In genomic region chr9:130263601-130264413, GRCh38 we compare ENCODE assay signal across 13 cellular contexts. TPM values are rescaled to one million over a fixed set of nuclear protein-coding genes. Genes with fewer than 3 reads are reported as not detected.
DNase-seq lines count a peak whose midpoint lies in the region; ATAC-seq, FAIRE-seq and TF ChIP-seq lines count a peak whose summit lies in the region.
"Had no signal": no experiment of that assay in that cellular context is flagged by ENCODE, and none has a peak within 500 bp of the region (broad histone marks: within the 10 kb centered on the region; RNA-seq: fewer than 3 reads in every experiment).

No MANE protein-coding gene starts in this region.

- H3K4me1 ChIP-seq in left ventricle myocardium inferior (peaks cover 36% of the 10 kb centered on the region), PC-9 (replicated peaks; ENCODE audit: insufficient read depth) (no peaks in the 10 kb centered on the region)

- no peaks in the 10 kb centered on the region for H4K20me1 ChIP-seq in PC-9 (ENCODE audit: insufficient read depth)

- no peak overlapping the region for H3K4me2 ChIP-seq in PC-9

- TF ChIP-seq CTCF in left ventricle myocardium inferior (IDR thresholded peaks at IDR 0.05; ENCODE audit: borderline replicate concordance) (peak; percentile 38), PC-9 (conservative IDR thresholded peaks at IDR 0.05) (no peak)

- peaks cover 64% of the 10 kb centered on the region for H3K27me3 Mint-ChIP-seq in activated CD4-positive, alpha-beta T cell treated with anti-CD3 and anti-CD28 coated beads for 36 hours

- H3K4me3 ChIP-seq in left ventricle myocardium inferior (no peak overlapping the region), PC-9 (no peak overlapping the region)
- H3K4me3 ChIP-seq: breast epithelium had no signal

- ATAC-seq in activated CD4-positive, alpha-beta T cell treated with anti-CD3 and anti-CD28 coated beads for 36 hours = no peak
- peak; percentile 45 for ATAC-seq in stimulated activated effector memory CD8-positive, alpha-beta T cell treated with anti-CD3 and anti-CD28 coated beads, Interleukin-12 subunit alpha, Interleukin-12 subunit beta, amount 100 ng/mL, for 72 hours
- ATAC-seq in HG03521 (IDR thresholded peaks at IDR 0.05; ENCODE audit: unreplicated experiment) = no peak

- H3K9me3 ChIP-seq in left ventricle myocardium inferior (replicated peaks) = no peaks in the 10 kb centered on the region
- H3K9me3 ChIP-seq in PC-9 (ENCODE audit: insufficient read depth, low read depth) = no peaks in the 10 kb centered on the region
- H3K9me3 ChIP-seq: breast epithelium had no signal

- no peaks in the 10 kb centered on the region for H3K9me2 ChIP-seq in PC-9 (ENCODE audit: insufficient read depth)

- H3K27ac ChIP-seq in left ventricle myocardium inferior (replicated peaks) (peak overlapping the region; percentile 44), PC-9 (no peak overlapping the region)
- H3K27ac ChIP-seq: breast epithelium had no signal

- no peak overlapping the region for H3K27ac Mint-ChIP-seq in activated CD4-positive, alpha-beta T cell treated with anti-CD3 and anti-CD28 coated beads for 36 hours
- no peak overlapping the region for H3K27ac Mint-ChIP-seq in stimulated activated effector memory CD8-positive, alpha-beta T cell treated with anti-CD3 and anti-CD28 coated beads, Interleukin-12 subunit alpha, Interleukin-12 subunit beta, amount 100 ng/mL, for 72 hours

- no peak for FAIRE-seq in GM12892 (lab: Jason Lieb, UNC)
- FAIRE-seq: frontal cortex, GM19239 had no signal

- CTCF ChIA-PET in activated CD4-positive, alpha-beta T cell treated with anti-CD3 and anti-CD28 coated beads for 36 hours (lab: Charles Lee) = no interaction called here
- CTCF ChIA-PET in PC-9 (lab: Charles Lee) = interaction anchor here (1.2 kb wide), 1 partner anchor 12 kb away, joined by 4 read pairs; no protein-coding TSS in a partner anchor

- POLR2A ChIA-PET in activated CD4-positive, alpha-beta T cell treated with anti-CD3 and anti-CD28 coated beads for 36 hours (lab: Charles Lee) = no interaction called here
- POLR2A ChIA-PET in PC-9 (lab: Charles Lee; ENCODE audit: unreplicated experiment) = interaction anchor here (0.6 kb wide), 1 partner anchor 354 kb away, joined by 7 read pairs; no protein-coding TSS in a partner anchor

- DNase-seq in activated CD4-positive, alpha-beta T cell treated with anti-CD3 and anti-CD28 coated beads for 36 hours = peak; percentile 18
- DNase-seq in activated CD4-positive, alpha-beta T cell treated with anti-CD3 and anti-CD28 coated beads, Interleukin-2, amount 50 U/mL, for 48 hours = no peak
- DNase-seq in SW480 (ENCODE audit: low spot score) (peak; percentile 34), left ventricle myocardium inferior (no peak), PC-9 (no peak), GM12892 (ENCODE audit: insufficient read length) (no peak)
- no peak for DNase-seq in stimulated activated effector memory CD8-positive, alpha-beta T cell treated with anti-CD3 and anti-CD28 coated beads, Interleukin-12 subunit alpha, Interleukin-12 subunit beta, amount 100 ng/mL, for 72 hours (ENCODE audit: low spot score in 2 of 2)
- DNase-seq: activated CD8-positive, alpha-beta memory T cell treated with anti-CD3 and anti-CD28 coated beads, Interleukin-2, amount 50 U/mL, for 4 hours; NCI-H2081 treated with DMSO at 0.1 percent for 48 hours had no signal

- H3K9me3 Mint-ChIP-seq in activated CD4-positive, alpha-beta T cell treated with anti-CD3 and anti-CD28 coated beads for 36 hours (ENCODE audit: low read depth) = no peaks in the 10 kb centered on the region
- no peaks in the 10 kb centered on the region for H3K9me3 Mint-ChIP-seq in stimulated activated effector memory CD8-positive, alpha-beta T cell treated with anti-CD3 and anti-CD28 coated beads, Interleukin-12 subunit alpha, Interleukin-12 subunit beta, amount 100 ng/mL, for 72 hours

- 0 out of 2 replicates have a peak, but pooled peaks cover under 1% of the 10 kb centered on the region for H3F3A ChIP-seq in PC-9 (ENCODE audit: insufficient read depth, low read depth)

- H3K27me3 ChIP-seq in left ventricle myocardium inferior (ENCODE audit: low read depth) (peaks cover 100% of the 10 kb centered on the region), PC-9 (ENCODE audit: insufficient read depth, low read depth) (peaks cover 70% of the 10 kb centered on the region)

- no peak overlapping the region for H2AFZ ChIP-seq in PC-9

- H3K36me3 ChIP-seq in left ventricle myocardium inferior = no peaks in the 10 kb centered on the region
- no peaks in the 10 kb centered on the region for H3K36me3 ChIP-seq in PC-9 (ENCODE audit: low read depth)
- H3K36me3 ChIP-seq: breast epithelium had no signal

- no peak overlapping the region for H3K4me3 Mint-ChIP-seq in activated CD4-positive, alpha-beta T cell treated with anti-CD3 and anti-CD28 coated beads for 36 hours
- no peak overlapping the region for H3K4me3 Mint-ChIP-seq in stimulated activated effector memory CD8-positive, alpha-beta T cell treated with anti-CD3 and anti-CD28 coated beads, Interleukin-12 subunit alpha, Interleukin-12 subunit beta, amount 100 ng/mL, for 72 hours

- H3K4me1 Mint-ChIP-seq in activated CD4-positive, alpha-beta T cell treated with anti-CD3 and anti-CD28 coated beads for 36 hours = no peaks in the 10 kb centered on the region
- H3K4me1 Mint-ChIP-seq in stimulated activated effector memory CD8-positive, alpha-beta T cell treated with anti-CD3 and anti-CD28 coated beads, Interleukin-12 subunit alpha, Interleukin-12 subunit beta, amount 100 ng/mL, for 72 hours = no peaks in the 10 kb centered on the region

- intact Hi-C loops in activated CD4-positive, alpha-beta T cell treated with anti-CD3 and anti-CD28 coated beads for 36 hours (cut with DNase I, micrococcal nuclease) = no loop called here
- intact Hi-C loops in left ventricle myocardium inferior (cut with micrococcal nuclease) (no loop called here), PC-9 (cut with micrococcal nuclease; ENCODE audit: unreplicated experiment) (no loop called here)

- H3K36me3 Mint-ChIP-seq in activated CD4-positive, alpha-beta T cell treated with anti-CD3 and anti-CD28 coated beads for 36 hours (ENCODE audit: low read depth) = no peaks in the 10 kb centered on the region
- H3K36me3 Mint-ChIP-seq in stimulated activated effector memory CD8-positive, alpha-beta T cell treated with anti-CD3 and anti-CD28 coated beads, Interleukin-12 subunit alpha, Interleukin-12 subunit beta, amount 100 ng/mL, for 72 hours = no peaks in the 10 kb centered on the region

- TF ChIP-seq POLR2A in GM12892 (IDR thresholded peaks at IDR 0.05; ENCODE audit: low read depth, low read length) = no peak

- H3K79me2 ChIP-seq in PC-9 (ENCODE audit: low read depth) = no peaks in the 10 kb centered on the region

- BruUV-seq in PC-9 (replicated peaks; lab: Mats Ljungman, UMichigan) = no TSS peak

RNA-seq across cellular contexts. Expression of gene HMCN2, which starts 1.8 kb away (rescaled TPM):
- under 1 TPM; 0.05 TPM for total RNA-seq in activated CD4-positive, alpha-beta T cell treated with anti-CD3 and anti-CD28 coated beads for 36 hours
- 5.5 TPM for total RNA-seq in left ventricle myocardium inferior
- total RNA-seq in PC-9 (2021) = 1.6 and 3.1 TPM in 2 replicates
- polyA plus RNA-seq in GM12892 (2012; ENCODE audit: missing spikeins) = 0.06 TPM

Comparison
In these comparisons a context has a peak if more than half of its experiments do, and no peak if none do; other contexts are left out.
1. DNase-seq: peak in activated CD4-positive, alpha-beta T cell treated with anti-CD3 and anti-CD28 coated beads for 36 hours (single experiment) and SW480 (single experiment); none in activated CD4-positive, alpha-beta T cell treated with anti-CD3 and anti-CD28 coated beads, Interleukin-2, amount 50 U/mL, for 48 hours (0 of 2), left ventricle myocardium inferior (single experiment), stimulated activated effector memory CD8-positive, alpha-beta T cell treated with anti-CD3 and anti-CD28 coated beads, Interleukin-12 subunit alpha, Interleukin-12 subunit beta, amount 100 ng/mL, for 72 hours (0 of 2), PC-9 (0 of 2) and GM12892 (single experiment).